ENCODE assay signal across 1 cellular context in genomic region chr7:23925088-23925487, GRCh38.
TF ChIP-seq lines count a peak whose summit lies in the region.

No MANE protein-coding gene starts in this region.

TF ChIP-seq in GM23338, 12 proteins besides CTCF, POLR2A, EP300 and RAD21:
- TF ChIP-seq ZNF462 (CRISPR knock-in tag; IDR thresholded peaks at IDR 0.05) (no peak), ETS1 (IDR thresholded peaks at IDR 0.05) (no peak), NANOG (IDR thresholded peaks at IDR 0.05; ENCODE audit: borderline replicate concordance) (no peak), EZH2 (IDR thresholded peaks at IDR 0.05; ENCODE audit: low read depth, unreplicated experiment) (no peak), STAT1 (IDR thresholded peaks at IDR 0.05; ENCODE audit: unreplicated experiment) (no peak), CREB1 (CRISPR knock-in tag; IDR thresholded peaks at IDR 0.05; ENCODE audit: low read depth) (no peak), ZNF331 (CRISPR knock-in tag; IDR thresholded peaks at IDR 0.05; ENCODE audit: low read depth) (no peak)
